ENCODE assay signal across 1 cellular context in genomic region chr3:71584216-71585061, GRCh38.
TF ChIP-seq lines count a peak whose summit lies in the region.

No MANE protein-coding gene starts in this region.

TF ChIP-seq in IMR-90, 13 proteins besides CTCF, POLR2A, EP300 and RAD21 (continued from another document):
- TF ChIP-seq USF2 (IDR thresholded peaks at IDR 0.05; ENCODE audit: low read depth, low read length) (no peak), CHD1 (IDR thresholded peaks at IDR 0.05; ENCODE audit: low read depth, low read length) (no peak), NFE2L2 (IDR thresholded peaks at IDR 0.05; ENCODE audit: low read depth, low read length) (no peak), FOS (IDR thresholded peaks at IDR 0.05; ENCODE audit: low read depth, low read length) (no peak), SMC3 (IDR thresholded peaks at IDR 0.05; ENCODE audit: low read depth, low read length) (no peak), RFX5 (IDR thresholded peaks at IDR 0.05; ENCODE audit: low read depth, low read length) (no peak)
TF ChIP-seq in IMR-90: peak in this region for 3.
